ENCODE assay signal across 6 cellular contexts in genomic region chr21:44145616-44146015, GRCh38. TPM values are rescaled to one million over a fixed set of nuclear protein-coding genes. Genes with fewer than 3 reads are reported as not detected.
DNase-seq lines count a peak whose midpoint lies in the region; ATAC-seq and TF ChIP-seq lines count a peak whose summit lies in the region.
"Not testable (repeated sequence)": the region's sequence is repeated elsewhere in the genome, so short reads cannot be mapped to it uniquely, and the experiment has no call there.

No MANE protein-coding gene starts in this region.

- DNase-seq in activated CD8-positive, alpha-beta T cell treated with anti-CD3 and anti-CD28 coated beads, Interleukin-2, amount 10 ng/mL, durations not matched to agents 7 days and 5 days; activated T-cell treated with anti-CD3 and anti-CD28 coated beads, Interleukin-2, amount 50 U/mL, for 4 hours; naive B cell; stimulated activated naive CD8-positive, alpha-beta T cell treated with anti-CD3 and anti-CD28 coated beads, Interleukin-15, Interleukin-2, amounts not matched to agents 100 U/mL and 50 U/mL, for 24 hours: not testable (repeated sequence)

- H3K36me3 ChIP-seq in SU-DHL-6 (ENCODE audit: low read length): not testable (repeated sequence)

- not testable (repeated sequence) for H3K27me3 Mint-ChIP-seq in activated CD8-positive, alpha-beta T cell treated with anti-CD3 and anti-CD28 coated beads, Interleukin-2, amount 10 ng/mL, durations not matched to agents 7 days and 5 days (ENCODE audit: low read depth); activated T-cell treated with anti-CD3 and anti-CD28 coated beads, Interleukin-2, amount 50 U/mL, for 4 hours (ENCODE audit: low read depth); naive B cell

- 0 out of 2 replicates have a peak overlapping the region, but pooled peaks have one; percentile 37 for H3K27ac ChIP-seq in SU-DHL-6 (ENCODE audit: low read depth, low read length)

- CTCF ChIA-PET in activated CD8-positive, alpha-beta T cell treated with anti-CD3 and anti-CD28 coated beads, Interleukin-2, amount 10 ng/mL, durations not matched to agents 7 days and 5 days (lab: Charles Lee): not testable (repeated sequence)

- not testable (repeated sequence) for H3K9me2 ChIP-seq in SU-DHL-6 (replicated peaks; ENCODE audit: insufficient read depth, low read length)

- H3K4me3 ChIP-seq in SU-DHL-6 (ENCODE audit: insufficient read depth, low read length, poor library complexity, severe bottlenecking): not testable (repeated sequence)

- H3K27ac Mint-ChIP-seq in activated CD8-positive, alpha-beta T cell treated with anti-CD3 and anti-CD28 coated beads, Interleukin-2, amount 10 ng/mL, durations not matched to agents 7 days and 5 days; naive B cell: not testable (repeated sequence)

- H3F3A ChIP-seq in SU-DHL-6 (ENCODE audit: insufficient read depth): not testable (repeated sequence)

- not testable (repeated sequence) for H3K9me3 ChIP-seq in SU-DHL-6 (ENCODE audit: insufficient read depth, low read length)

- not testable (repeated sequence) for H3K36me3 Mint-ChIP-seq in activated CD8-positive, alpha-beta T cell treated with anti-CD3 and anti-CD28 coated beads, Interleukin-2, amount 10 ng/mL, durations not matched to agents 7 days and 5 days (ENCODE audit: low read depth); activated T-cell treated with anti-CD3 and anti-CD28 coated beads, Interleukin-2, amount 50 U/mL, for 4 hours (ENCODE audit: insufficient read depth); naive B cell

- not testable (repeated sequence) for H3K9ac ChIP-seq in SU-DHL-6 (ENCODE audit: low read length)

- H3K9me3 Mint-ChIP-seq in activated CD8-positive, alpha-beta T cell treated with anti-CD3 and anti-CD28 coated beads, Interleukin-2, amount 10 ng/mL, durations not matched to agents 7 days and 5 days (ENCODE audit: insufficient read depth); activated T-cell treated with anti-CD3 and anti-CD28 coated beads, Interleukin-2, amount 50 U/mL, for 4 hours; naive B cell: not testable (repeated sequence)

- not testable (repeated sequence) for H4K20me1 ChIP-seq in SU-DHL-6 (ENCODE audit: low read depth, low read length)

- POLR2A ChIA-PET in activated CD8-positive, alpha-beta T cell treated with anti-CD3 and anti-CD28 coated beads, Interleukin-2, amount 10 ng/mL, durations not matched to agents 7 days and 5 days (lab: Charles Lee): not testable (repeated sequence)

- not testable (repeated sequence) for H3K27me3 ChIP-seq in SU-DHL-6 (ENCODE audit: low read length)

- peak; percentile 15 for ATAC-seq in activated CD8-positive, alpha-beta T cell treated with anti-CD3 and anti-CD28 coated beads, Interleukin-2, amount 10 ng/mL, durations not matched to agents 7 days and 5 days
- ATAC-seq in activated T-cell treated with anti-CD3 and anti-CD28 coated beads, Interleukin-2, amount 50 U/mL, for 4 hours: peak; percentile 9 to 32
- ATAC-seq in esophagus mucosa (peak; percentile 21), naive B cell (ENCODE audit: low read depth in 2 of 2) (peak; percentile 51 to 60)
- peak; percentile 20 for ATAC-seq in stimulated activated naive CD8-positive, alpha-beta T cell treated with anti-CD3 and anti-CD28 coated beads, Interleukin-15, Interleukin-2, amounts not matched to agents 100 U/mL and 50 U/mL, for 24 hours

- H3K4me3 Mint-ChIP-seq in activated CD8-positive, alpha-beta T cell treated with anti-CD3 and anti-CD28 coated beads, Interleukin-2, amount 10 ng/mL, durations not matched to agents 7 days and 5 days; activated T-cell treated with anti-CD3 and anti-CD28 coated beads, Interleukin-2, amount 50 U/mL, for 4 hours; naive B cell: not testable (repeated sequence)

- not testable (repeated sequence) for H3K4me1 Mint-ChIP-seq in activated CD8-positive, alpha-beta T cell treated with anti-CD3 and anti-CD28 coated beads, Interleukin-2, amount 10 ng/mL, durations not matched to agents 7 days and 5 days (ENCODE audit: low read depth); activated T-cell treated with anti-CD3 and anti-CD28 coated beads, Interleukin-2, amount 50 U/mL, for 4 hours (ENCODE audit: low read depth); naive B cell

- H2AFZ ChIP-seq in SU-DHL-6 (ENCODE audit: low read depth, low read length, severe bottlenecking): not testable (repeated sequence)

- not testable (repeated sequence) for H3K4me2 ChIP-seq in SU-DHL-6 (ENCODE audit: low read depth, low read length, poor library complexity, severe bottlenecking)

- H3K79me2 ChIP-seq in SU-DHL-6 (ENCODE audit: insufficient read depth, low read length): not testable (repeated sequence)

- not testable (repeated sequence) for TF ChIP-seq CTCF in SU-DHL-6 (IDR thresholded peaks at IDR 0.05; ENCODE audit: insufficient read depth, low read length, poor library complexity, severe bottlenecking)

RNA-seq across cellular contexts. Expression of gene GATD3, which starts 12.1 kb away (rescaled TPM):
- total RNA-seq in activated CD8-positive, alpha-beta T cell treated with anti-CD3 and anti-CD28 coated beads, Interleukin-2, amount 10 ng/mL, durations not matched to agents 7 days and 5 days: 10 to 100 TPM in 1 of 2 experiments, 1 to 10 TPM in 1; 8.2 to 10.6 TPM
- 10 to 100 TPM in 1 of 3 donors, 1 to 10 TPM in 2; 7.3 to 63.8 (median 9.3) TPM for total RNA-seq in activated T-cell treated with anti-CD3 and anti-CD28 coated beads, Interleukin-2, amount 50 U/mL, for 4 hours
- 3.3 TPM for total RNA-seq in esophagus mucosa
- polyA plus RNA-seq in naive B cell (ENCODE audit: low read depth in 6 of 6): 10 to 100 TPM; 11.0 to 64.2 (median 33.9) TPM

RNA-seq across cellular contexts. Expression of gene PWP2, which starts 38.4 kb away (rescaled TPM):
- 1 to 10 TPM; 2.9 to 8.0 TPM for total RNA-seq in activated CD8-positive, alpha-beta T cell treated with anti-CD3 and anti-CD28 coated beads, Interleukin-2, amount 10 ng/mL, durations not matched to agents 7 days and 5 days
- 100 to 1,000 TPM in 1 of 3 donors, 10 to 100 TPM in 2; 24.6 to 145 (median 27.1) TPM for total RNA-seq in activated T-cell treated with anti-CD3 and anti-CD28 coated beads, Interleukin-2, amount 50 U/mL, for 4 hours
- 2.5 TPM for total RNA-seq in esophagus mucosa
- polyA plus RNA-seq in naive B cell (ENCODE audit: low read depth in 6 of 6): 10 to 100 TPM in 1 of 6 donors, 1 to 10 TPM in 5; 1.3 to 10.7 (median 4.3) TPM
